In the genomic region with DNA sequence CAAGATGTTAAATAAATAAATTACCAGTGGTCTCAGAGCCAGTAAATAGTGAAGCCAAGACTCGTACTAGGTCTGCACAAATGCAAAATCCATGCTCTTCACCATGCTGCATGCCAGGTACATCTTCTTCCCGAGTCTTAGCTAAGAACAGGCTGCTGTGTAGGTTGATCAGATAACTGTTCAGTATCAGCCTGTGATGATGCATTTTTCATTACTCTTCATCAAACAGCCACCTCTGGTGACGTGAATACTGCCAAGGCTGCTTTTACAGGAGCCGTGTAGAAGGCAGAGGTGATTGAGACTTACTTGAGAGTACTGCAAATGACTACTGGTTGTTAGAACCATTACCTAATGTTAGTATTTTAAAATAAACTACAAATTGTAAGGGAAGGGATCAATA, we compare ENCODE assay signal across 11 cellular contexts. TPM values are rescaled to one million over a fixed set of nuclear protein-coding genes. Genes with fewer than 3 reads are reported as not detected.
"Had no signal": no experiment of that assay in that cellular context is flagged by ENCODE, and none has a peak within 500 bp of the region (broad histone marks: within the 10 kb centered on the region; RNA-seq: fewer than 3 reads in every experiment).

No MANE protein-coding gene starts in this region.

- FAIRE-seq: HepG2, K562 had no signal

- DNase-seq: GM23248, GOT3, H7, HFFc6, KG1 had no signal

- H3K27ac Mint-ChIP-seq: HFFc6 had no signal

- H3K9me3 ChIP-seq: HAP-1 had no signal

- H3K9me3 Mint-ChIP-seq: HFFc6 had no signal

- H3K36me3 ChIP-seq: HAP-1 had no signal

- H2AFZ ChIP-seq: GM23248 had no signal

- H3K4me1 ChIP-seq: HAP-1 had no signal

- H3K4me3 Mint-ChIP-seq: HFFc6 had no signal

- H3K4me3 ChIP-seq: GM23248, HAP-1, K562 had no signal

- ATAC-seq: HCT116, HepG2, K562 had no signal

- H3K9ac ChIP-seq: GM23248 had no signal

- H3K27ac ChIP-seq: GM23248, HL-60 had no signal

RNA-seq across cellular contexts. Expression of gene HOOK1, which starts 39.3 kb away (rescaled TPM):
- total RNA-seq: GM23248, HFFc6, HT1080 had no signal
- polyA plus RNA-seq: GM23248, K562 had no signal
